Comparison of ENCODE assay signal across 1 cellular context in genomic region chr3:112514527-112515128, GRCh38.
TF ChIP-seq lines count a peak whose summit lies in the region.

No MANE protein-coding gene starts in this region.

TF ChIP-seq in IMR-90, 13 proteins besides CTCF, POLR2A, EP300 and RAD21:
- TF ChIP-seq CHD1 (IDR thresholded peaks at IDR 0.05; ENCODE audit: low read depth, low read length), result no peak
- no peak for TF ChIP-seq NFE2L2 (IDR thresholded peaks at IDR 0.05; ENCODE audit: low read depth, low read length)
- TF ChIP-seq MAFK (IDR thresholded peaks at IDR 0.05; ENCODE audit: low read depth, low read length), result no peak
- no peak for TF ChIP-seq SMC3 (IDR thresholded peaks at IDR 0.05; ENCODE audit: low read depth, low read length)
- TF ChIP-seq MXI1 (IDR thresholded peaks at IDR 0.05; ENCODE audit: borderline replicate concordance, low read depth, low read length), result no peak
- TF ChIP-seq RFX5 (IDR thresholded peaks at IDR 0.05; ENCODE audit: low read depth, low read length), result no peak
